Comparison of ENCODE assay signal across 9 cellular contexts in the genomic region with DNA sequence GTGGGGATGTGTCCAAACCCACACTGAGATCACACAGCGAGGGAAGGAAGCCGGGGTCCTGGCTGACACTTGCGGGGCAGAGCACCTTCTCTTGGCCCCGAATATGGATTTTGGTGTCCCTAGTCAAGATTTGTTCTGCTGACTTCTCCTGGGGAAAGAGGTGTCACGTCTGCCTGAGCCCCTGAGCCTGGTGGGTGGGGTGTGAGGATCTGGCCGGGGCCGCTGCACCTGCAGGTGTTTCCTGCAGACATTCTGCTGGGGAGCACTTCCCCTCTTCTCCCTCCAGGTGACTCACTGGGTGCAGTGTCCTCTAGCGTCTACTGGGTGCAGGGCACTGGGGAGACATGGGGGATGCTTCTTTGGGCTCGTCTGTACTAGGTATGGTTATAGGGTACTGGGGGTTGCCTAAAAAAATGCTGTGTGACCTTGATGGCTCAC.
DNase-seq lines count a peak whose midpoint lies in the region; ATAC-seq, FAIRE-seq and TF ChIP-seq lines count a peak whose summit lies in the region.
"Had no signal": no experiment of that assay in that cellular context is flagged by ENCODE, and none has a peak within 500 bp of the region (broad histone marks: within the 10 kb centered on the region; RNA-seq: fewer than 3 reads in every experiment).

No MANE protein-coding gene starts in this region.

- no peaks in the 10 kb centered on the region for H3K79me1 ChIP-seq in mesendoderm (ENCODE audit: low read length)

- no peak overlapping the region for H2BK120ac ChIP-seq in mesendoderm (ENCODE audit: low read depth, low read length)

- H3K27ac ChIP-seq in OCI-LY3 (ENCODE audit: low read length) (peak overlapping the region; percentile 91), keratinocyte (ENCODE audit: control insufficient read depth, insufficient read depth, low read length) (peak overlapping the region; percentile 83), mesendoderm (ENCODE audit: low read depth, low read length) (no peak overlapping the region), body of pancreas (no peak overlapping the region)

- H3K4ac ChIP-seq in mesendoderm (ENCODE audit: low read depth, low read length), result no peak overlapping the region

- TF ChIP-seq POLR2A in GM18505 (IDR thresholded peaks at IDR 0.05; ENCODE audit: borderline replicate concordance, extremely low read depth, insufficient read depth, insufficient read length) (peak; percentile 57), body of pancreas (IDR thresholded peaks at IDR 0.05) (no peak)

- dilution Hi-C loops in keratinocyte (cut with MboI; ENCODE audit: extremely low pct_ligation_motif_present, low sequenced_read_pairs), result no loop called here

- intact Hi-C loops in activated T-helper 1 cell treated with anti-CD3 and anti-CD28 coated beads, Interleukin-12 subunit alpha, Interleukin-12 subunit beta, Interleukin-2, Interleukin-4 antibody, amounts not matched to agents 30 ng/mL and 10 ng/mL and 1 ng/mL, durations not matched to agents 14 hours and 24 hours and 36 hours (cut with micrococcal nuclease), result loop anchor here (1.0 to 10.0 kb wide), 14 partner anchors 9 to 568 kb away; a partner anchor contains a TSS
- intact Hi-C loops in body of pancreas (cut with DNase I), result no loop called here

- H4K5ac ChIP-seq in mesendoderm (ENCODE audit: low read length), result no peak overlapping the region

- no peak overlapping the region for H2BK15ac ChIP-seq in mesendoderm (replicated peaks; ENCODE audit: low read depth)

- peak; percentile 69 for DNase-seq in activated T-helper 1 cell treated with anti-CD3 and anti-CD28 coated beads, Interleukin-12 subunit alpha, Interleukin-12 subunit beta, Interleukin-2, Interleukin-4 antibody, amounts not matched to agents 30 ng/mL and 10 ng/mL and 1 ng/mL, durations not matched to agents 14 hours and 24 hours and 36 hours (ENCODE audit: low spot score)
- DNase-seq in keratinocyte (ENCODE audit: low read depth, low spot score) (no peak), mesendoderm (no peak), body of pancreas (no peak)
- peak; percentile 72 for DNase-seq in stimulated activated CD8-positive, alpha-beta memory T cell treated with anti-CD3 and anti-CD28 coated beads, Interleukin-4, amount 100 ng/mL, for 48 hours

- H3K4me1 ChIP-seq in OCI-LY3 (ENCODE audit: low read length) (peaks cover 52% of the 10 kb centered on the region), keratinocyte (ENCODE audit: control insufficient read depth, extremely low read depth, insufficient read depth, low read length) (peaks cover 46% of the 10 kb centered on the region), mesendoderm (ENCODE audit: control insufficient read depth, low read depth, low read length) (no peaks in the 10 kb centered on the region), body of pancreas (peaks cover 26% of the 10 kb centered on the region)

- peaks cover 12% of the 10 kb centered on the region for H3K36me3 Mint-ChIP-seq in activated T-helper 1 cell treated with anti-CD3 and anti-CD28 coated beads, Interleukin-12 subunit alpha, Interleukin-12 subunit beta, Interleukin-2, Interleukin-4 antibody, amounts not matched to agents 30 ng/mL and 10 ng/mL and 1 ng/mL, durations not matched to agents 14 hours and 24 hours and 36 hours (ENCODE audit: low read depth)

- H3K4me3 ChIP-seq in OCI-LY3 (ENCODE audit: low read length) (peak overlapping the region; percentile 77), keratinocyte (ENCODE audit: control insufficient read depth in 2 of 3, extremely low read depth in 1 of 3, insufficient read depth in 2 of 3, low read depth in 1 of 3, low read length in 3 of 3) (peak overlapping the region in 2 of 3 experiments; percentile 11 to 36), mesendoderm (ENCODE audit: low read length) (no peak overlapping the region), body of pancreas (no peak overlapping the region)

- peak overlapping the region; percentile 100 for H3K27ac Mint-ChIP-seq in activated T-helper 1 cell treated with anti-CD3 and anti-CD28 coated beads, Interleukin-12 subunit alpha, Interleukin-12 subunit beta, Interleukin-2, Interleukin-4 antibody, amounts not matched to agents 30 ng/mL and 10 ng/mL and 1 ng/mL, durations not matched to agents 14 hours and 24 hours and 36 hours

- no peak overlapping the region for H4K8ac ChIP-seq in mesendoderm (ENCODE audit: low read depth, low read length)

- no peak overlapping the region for H2AK5ac ChIP-seq in mesendoderm (ENCODE audit: low read length)

- H3K27me3 ChIP-seq in OCI-LY3 (ENCODE audit: low read depth, low read length), result no peaks in the 10 kb centered on the region
- H3K27me3 ChIP-seq in keratinocyte (ENCODE audit: control insufficient read depth, extremely low read depth, insufficient read depth, low read length), result no peaks in the 10 kb centered on the region
- H3K27me3 ChIP-seq in mesendoderm (ENCODE audit: insufficient read depth, low read length, poor library complexity), result no peaks in the 10 kb centered on the region
- H3K27me3 ChIP-seq in body of pancreas, result no peaks in the 10 kb centered on the region

- ATAC-seq in GM18505 (IDR thresholded peaks at IDR 0.05; ENCODE audit: unreplicated experiment), result peak; percentile 68
- peak; percentile 77 for ATAC-seq in HG02759 (IDR thresholded peaks at IDR 0.05; ENCODE audit: unreplicated experiment)
- no peak for ATAC-seq in body of pancreas

- H3K4me3 Mint-ChIP-seq in activated T-helper 1 cell treated with anti-CD3 and anti-CD28 coated beads, Interleukin-12 subunit alpha, Interleukin-12 subunit beta, Interleukin-2, Interleukin-4 antibody, amounts not matched to agents 30 ng/mL and 10 ng/mL and 1 ng/mL, durations not matched to agents 14 hours and 24 hours and 36 hours, result peak overlapping the region; percentile 79

- no peaks in the 10 kb centered on the region for H3K9me3 Mint-ChIP-seq in activated T-helper 1 cell treated with anti-CD3 and anti-CD28 coated beads, Interleukin-12 subunit alpha, Interleukin-12 subunit beta, Interleukin-2, Interleukin-4 antibody, amounts not matched to agents 30 ng/mL and 10 ng/mL and 1 ng/mL, durations not matched to agents 14 hours and 24 hours and 36 hours

- no peak for FAIRE-seq in keratinocyte (lab: Jason Lieb, UNC)
- FAIRE-seq: endometrium had no signal

- peak overlapping the region; percentile 97 for H3K4me2 ChIP-seq in OCI-LY3 (ENCODE audit: low read length)
- peak overlapping the region; percentile 60 for H3K4me2 ChIP-seq in keratinocyte (ENCODE audit: control insufficient read depth, extremely low read depth, insufficient read depth, low read depth, low read length)
- H3K4me2 ChIP-seq in mesendoderm (ENCODE audit: low read length), result no peak overlapping the region

- H3K18ac ChIP-seq in mesendoderm (ENCODE audit: low read length), result no peak overlapping the region

- H2AFZ ChIP-seq in OCI-LY3 (ENCODE audit: low read depth, low read length) (no peak overlapping the region), keratinocyte (ENCODE audit: control insufficient read depth, low read length) (no peak overlapping the region)

- H3K4me1 Mint-ChIP-seq in activated T-helper 1 cell treated with anti-CD3 and anti-CD28 coated beads, Interleukin-12 subunit alpha, Interleukin-12 subunit beta, Interleukin-2, Interleukin-4 antibody, amounts not matched to agents 30 ng/mL and 10 ng/mL and 1 ng/mL, durations not matched to agents 14 hours and 24 hours and 36 hours (ENCODE audit: low read depth), result peaks cover 88% of the 10 kb centered on the region

- H3K56ac ChIP-seq in mesendoderm (ENCODE audit: low read length), result no peak overlapping the region

- peaks cover 7% of the 10 kb centered on the region for H3K27me3 Mint-ChIP-seq in activated T-helper 1 cell treated with anti-CD3 and anti-CD28 coated beads, Interleukin-12 subunit alpha, Interleukin-12 subunit beta, Interleukin-2, Interleukin-4 antibody, amounts not matched to agents 30 ng/mL and 10 ng/mL and 1 ng/mL, durations not matched to agents 14 hours and 24 hours and 36 hours (ENCODE audit: insufficient read depth)

- no CpG with 5 or more reads among the region's 9 CpGs for WGBS in mesendoderm (ENCODE audit: extremely low coverage, insufficient coverage, low lambda C conversion rate)
- WGBS in body of pancreas, 2 donors, result 62 to 92% methylated on average over 5 to 9 of the region's 9 CpGs

- H3K9ac ChIP-seq in OCI-LY3 (ENCODE audit: low read length), result peak overlapping the region; percentile 68
- H3K9ac ChIP-seq in keratinocyte (ENCODE audit: control insufficient read depth, extremely low read depth, insufficient read depth, low read length), result peak overlapping the region; percentile 33
- H3K9ac ChIP-seq in mesendoderm (ENCODE audit: low read length), result no peak overlapping the region

- H4K20me1 ChIP-seq in OCI-LY3 (ENCODE audit: insufficient read depth, low read length) (no peaks in the 10 kb centered on the region), keratinocyte (ENCODE audit: control insufficient read depth, extremely low read depth, insufficient read depth, low read length) (no peaks in the 10 kb centered on the region)

- H3K9me3 ChIP-seq in OCI-LY3 (ENCODE audit: insufficient read depth, low read length) (no peaks in the 10 kb centered on the region), keratinocyte (ENCODE audit: control insufficient read depth, low read depth, low read length) (no peaks in the 10 kb centered on the region), body of pancreas (no peaks in the 10 kb centered on the region)

- no peaks in the 10 kb centered on the region for H3K79me2 ChIP-seq in OCI-LY3 (ENCODE audit: low read length)
- no peaks in the 10 kb centered on the region for H3K79me2 ChIP-seq in keratinocyte (ENCODE audit: control insufficient read depth, insufficient read depth, low read length)
- no peaks in the 10 kb centered on the region for H3K79me2 ChIP-seq in mesendoderm (ENCODE audit: control insufficient read depth, insufficient read depth, low read length)

- peaks cover 2% of the 10 kb centered on the region for H3K9me1 ChIP-seq in keratinocyte (ENCODE audit: control insufficient read depth, extremely low read depth, insufficient read depth, low read length)

- TF ChIP-seq CTCF in OCI-LY3 (IDR thresholded peaks at IDR 0.05; ENCODE audit: low read depth, low read length), result peak; percentile 58
- peak; percentile 54 to 69 (median 67) for TF ChIP-seq CTCF in keratinocyte (optimal IDR thresholded peaks at IDR 0.05 in 1 of 3, IDR thresholded peaks at IDR 0.05 in 1 of 3, conservative IDR thresholded peaks at IDR 0.05 in 1 of 3; ENCODE audit: extremely low read depth in 1 of 3, insufficient read depth in 2 of 3, low read length in 3 of 3)
- no peak for TF ChIP-seq CTCF in body of pancreas (IDR thresholded peaks at IDR 0.05)

- no peak overlapping the region for H3K23ac ChIP-seq in mesendoderm (ENCODE audit: low read length)

- no peak overlapping the region for H2BK5ac ChIP-seq in mesendoderm (ENCODE audit: low read length)

- H3K36me3 ChIP-seq in OCI-LY3 (replicated peaks; ENCODE audit: low read depth, low read length) (no peaks in the 10 kb centered on the region), keratinocyte (ENCODE audit: control insufficient read depth in 2 of 2, extremely low read depth in 1 of 2, insufficient read depth in 2 of 2, low read length in 2 of 2) (no peaks in the 10 kb centered on the region), mesendoderm (ENCODE audit: control insufficient read depth, insufficient read depth, low read length) (no peaks in the 10 kb centered on the region), body of pancreas (replicated peaks in 1 of 2; ENCODE audit: insufficient read depth in 1 of 2, low read depth in 2 of 2) (no peaks in the 10 kb centered on the region)

Comparison
In these comparisons a context has a peak if more than half of its experiments do, and no peak if none do; other contexts are left out.
1. H3K27ac ChIP-seq: peak in OCI-LY3 (single experiment) and keratinocyte (single experiment); none in mesendoderm (single experiment) and body of pancreas (0 of 4).
2. H3K4me3 ChIP-seq: peak in OCI-LY3 (single experiment) and keratinocyte (2 of 3); none in mesendoderm (single experiment) and body of pancreas (0 of 2).
3. CTCF ChIP-seq: peak in OCI-LY3 (single experiment) and keratinocyte (3 of 3); none in body of pancreas (0 of 7).
4. DNase-seq: peak in activated T-helper 1 cell treated with anti-CD3 and anti-CD28 coated beads, Interleukin-12 subunit alpha, Interleukin-12 subunit beta, Interleukin-2, Interleukin-4 antibody, amounts not matched to agents 30 ng/mL and 10 ng/mL and 1 ng/mL, durations not matched to agents 14 hours and 24 hours and 36 hours (single experiment) and stimulated activated CD8-positive, alpha-beta memory T cell treated with anti-CD3 and anti-CD28 coated beads, Interleukin-4, amount 100 ng/mL, for 48 hours (single experiment); none in keratinocyte (single experiment), mesendoderm (single experiment) and body of pancreas (0 of 4).